Comparison of ENCODE assay signal across 14 cellular contexts in the genomic region with DNA sequence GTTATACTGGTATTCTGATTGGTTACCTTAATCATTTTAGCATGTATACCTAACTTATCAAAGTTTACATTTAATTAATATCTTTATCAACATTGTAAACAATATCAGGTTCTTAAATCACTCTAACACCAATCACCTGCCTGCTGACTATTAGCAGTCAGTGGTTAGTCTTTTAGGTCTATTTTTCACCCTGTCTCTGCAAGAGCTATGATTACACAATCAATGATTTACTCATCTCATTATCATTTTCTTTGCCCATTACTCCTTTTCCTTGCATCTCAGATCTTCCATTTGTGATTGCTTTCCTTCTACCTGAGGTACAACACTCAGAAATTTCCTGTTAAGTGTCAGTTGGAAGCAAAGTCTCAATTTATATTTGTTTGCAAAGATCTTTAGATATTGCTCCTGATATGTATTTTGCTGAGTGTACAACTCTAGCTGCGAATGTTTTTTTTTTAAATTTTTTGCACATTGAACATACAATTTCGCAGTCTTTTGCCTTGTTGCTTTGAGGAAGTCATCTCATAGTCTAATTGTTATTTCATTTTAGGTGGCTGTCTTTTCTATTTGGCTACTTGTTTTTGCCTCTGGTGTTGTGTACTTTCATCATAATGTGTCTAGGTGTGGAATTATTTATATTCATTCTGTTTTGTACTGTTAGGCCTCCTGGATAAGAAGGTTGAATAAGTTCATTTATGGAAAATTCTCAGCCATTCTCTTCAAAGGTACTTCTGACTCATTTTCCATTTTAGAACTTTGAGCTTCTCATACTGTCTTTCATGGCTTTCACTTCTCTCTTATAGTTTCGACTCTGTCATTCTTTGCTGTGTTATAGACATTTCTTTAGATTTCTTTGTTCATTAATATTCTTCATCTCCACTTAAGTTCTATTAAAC.
DNase-seq lines count a peak whose midpoint lies in the region; ATAC-seq and TF ChIP-seq lines count a peak whose summit lies in the region.
"Had no signal": no experiment of that assay in that cellular context is flagged by ENCODE, and none has a peak within 500 bp of the region (broad histone marks: within the 10 kb centered on the region; RNA-seq: fewer than 3 reads in every experiment).

No MANE protein-coding gene starts in this region.

- no peak overlapping the region for H3K27ac Mint-ChIP-seq in Caco-2 (ENCODE audit: unreplicated experiment)
- H3K27ac Mint-ChIP-seq: activated CD4-positive, alpha-beta memory T cell treated with anti-CD3 and anti-CD28 coated beads, Interleukin-2, amount 10 ng/mL, durations not matched to agents 7 days and 5 days; nephron progenitor cell had no signal

- no peaks in the 10 kb centered on the region for H3K36me3 ChIP-seq in Caco-2 (ENCODE audit: control insufficient read depth, insufficient read depth, low read length)
- H3K36me3 ChIP-seq: suprapubic skin had no signal

- BruUV-seq in Caco-2 (replicated peaks; lab: Mats Ljungman, UMichigan), result no TSS peak

- ATAC-seq in GM19452 (IDR thresholded peaks at IDR 0.05; ENCODE audit: unreplicated experiment) (peak; percentile 89), HG02884 (IDR thresholded peaks at IDR 0.05; ENCODE audit: unreplicated experiment) (peak; percentile 99), HG03571 (IDR thresholded peaks at IDR 0.05; ENCODE audit: unreplicated experiment) (peak; percentile 91)

- H3K9me3 Mint-ChIP-seq in Caco-2 (ENCODE audit: unreplicated experiment), result peaks cover 7% of the 10 kb centered on the region

- TF ChIP-seq CTCF in GM12865 (IDR thresholded peaks at IDR 0.05; ENCODE audit: insufficient read depth, low read depth, low read length, missing control alignments), result no peak
- no peak for TF ChIP-seq CTCF in Caco-2 (IDR thresholded peaks at IDR 0.05; ENCODE audit: insufficient read depth in 1 of 2, low read depth in 1 of 2, low read length in 1 of 2, severe bottlenecking in 1 of 2, unreplicated experiment in 1 of 2)
- TF ChIP-seq CTCF in RWPE1 (conservative IDR thresholded peaks at IDR 0.05; ENCODE audit: low read depth), result no peak

- POLR2A ChIA-PET in Caco-2 (lab: Charles Lee), result no interaction called here
- POLR2A ChIA-PET in RWPE1 (lab: Yijun Ruan, JAX; ENCODE audit: low non-redundant PET), result no interaction called here

- no peak overlapping the region for H3K4me3 Mint-ChIP-seq in Caco-2 (ENCODE audit: unreplicated experiment)
- H3K4me3 Mint-ChIP-seq: activated CD4-positive, alpha-beta memory T cell treated with anti-CD3 and anti-CD28 coated beads, Interleukin-2, amount 10 ng/mL, durations not matched to agents 7 days and 5 days; nephron progenitor cell had no signal

- H3K9me3 ChIP-seq in Caco-2, result no peaks in the 10 kb centered on the region
- H3K9me3 ChIP-seq: suprapubic skin had no signal

- H3K4me1 ChIP-seq in Caco-2, result no peaks in the 10 kb centered on the region
- H3K4me1 ChIP-seq: suprapubic skin had no signal

- no peaks in the 10 kb centered on the region for H3K27me3 ChIP-seq in Caco-2 (replicated peaks; ENCODE audit: control insufficient read depth, insufficient read depth, low read length)
- H3K27me3 ChIP-seq: suprapubic skin had no signal

- H3K27me3 Mint-ChIP-seq in Caco-2 (ENCODE audit: insufficient read depth, unreplicated experiment), result no peaks in the 10 kb centered on the region
- H3K27me3 Mint-ChIP-seq: activated CD4-positive, alpha-beta memory T cell treated with anti-CD3 and anti-CD28 coated beads, Interleukin-2, amount 10 ng/mL, durations not matched to agents 7 days and 5 days had no signal

- no peaks in the 10 kb centered on the region for H3K4me1 Mint-ChIP-seq in Caco-2 (ENCODE audit: low read depth, unreplicated experiment)
- H3K4me1 Mint-ChIP-seq: activated CD4-positive, alpha-beta memory T cell treated with anti-CD3 and anti-CD28 coated beads, Interleukin-2, amount 10 ng/mL, durations not matched to agents 7 days and 5 days; nephron progenitor cell had no signal

- H3K27ac ChIP-seq in RWPE1, result no peak overlapping the region
- H3K27ac ChIP-seq in caudate nucleus (ENCODE audit: low read depth, low read length), result no peak overlapping the region
- H3K27ac ChIP-seq: suprapubic skin had no signal

- H3K36me3 Mint-ChIP-seq in Caco-2 (ENCODE audit: insufficient read depth, unreplicated experiment), result no peaks in the 10 kb centered on the region

- no peak overlapping the region for H3K4me3 ChIP-seq in GM12865 (ENCODE audit: low read depth, low read length)
- H3K4me3 ChIP-seq in Caco-2 (ENCODE audit: low read depth, low read length), result no peak overlapping the region
- H3K4me3 ChIP-seq: suprapubic skin had no signal

- intact Hi-C loops in Caco-2 (cut with micrococcal nuclease; ENCODE audit: unreplicated experiment), result no loop called here

- CTCF ChIA-PET in Caco-2 (lab: Charles Lee) (no interaction called here), RWPE1 (lab: Yijun Ruan, JAX) (no interaction called here)

- DNase-seq in GM12865 (ENCODE audit: low read depth), result peak; percentile 18
- DNase-seq in Caco-2, result no peak
- DNase-seq in RWPE1 (ENCODE audit: low spot score), result no peak
- DNase-seq in NCI-H2081 treated with DMSO at 0.1 percent for 48 hours (lab: John Stamatoyannopoulos, UW), result no peak
- DNase-seq in caudate nucleus (lab: John Stamatoyannopoulos, UW), result no peak
- DNase-seq: activated CD4-positive, alpha-beta memory T cell treated with anti-CD3 and anti-CD28 coated beads, Interleukin-2, amount 10 ng/mL, durations not matched to agents 7 days and 5 days; amygdala; GF-D8; NCI-H2107; nephron progenitor cell had no signal
